In genomic region chrX:55342533-55343501, GRCh38 we compare ENCODE assay signal across 8 cellular contexts.
DNase-seq lines count a peak whose midpoint lies in the region; ATAC-seq and TF ChIP-seq lines count a peak whose summit lies in the region.

No MANE protein-coding gene starts in this region.

- no peaks in the 10 kb centered on the region for H4K20me1 ChIP-seq in OCI-LY3 (ENCODE audit: insufficient read depth, low read length)

- no peaks in the 10 kb centered on the region for H3K36me3 Mint-ChIP-seq in immature natural killer cell

- TF ChIP-seq CTCF in C4-2B (conservative IDR thresholded peaks at IDR 0.05) (peak; percentile 70), GM13977 (IDR thresholded peaks at IDR 0.05; ENCODE audit: extremely low read depth, insufficient read depth, missing control alignments) (peak; percentile 64), OCI-LY3 (IDR thresholded peaks at IDR 0.05; ENCODE audit: low read depth, low read length) (peak; percentile 48), thyroid gland (IDR thresholded peaks at IDR 0.05) (peak in 4 of 6 experiments; percentile 19 to 48 (median 40))

- H3K4me1 Mint-ChIP-seq in immature natural killer cell, result no peaks in the 10 kb centered on the region

- no peaks in the 10 kb centered on the region for H3K79me2 ChIP-seq in OCI-LY3 (ENCODE audit: low read length)

- no peak overlapping the region for H3K4me3 Mint-ChIP-seq in immature natural killer cell

- no peaks in the 10 kb centered on the region for H3K4me1 ChIP-seq in OCI-LY3 (ENCODE audit: low read length)
- no peaks in the 10 kb centered on the region for H3K4me1 ChIP-seq in thyroid gland

- no peak overlapping the region for H2AFZ ChIP-seq in OCI-LY3 (ENCODE audit: low read depth, low read length)

- H3K27me3 Mint-ChIP-seq in immature natural killer cell (ENCODE audit: low read depth in 3 of 3), result peaks cover 0 to 7% (median 6%) of the 10 kb centered on the region in 3 donors

- in situ Hi-C loops in GM13977 (cut with MboI; ENCODE audit: low pct_unique_long_range_greater_than_20kb, low sequenced_read_pairs, unreplicated experiment), result no loop called here

- 43 to 51% methylated on average over 18 to 21 of the region's 21 CpGs for WGBS in thyroid gland, 2 donors

- H3K4me3 ChIP-seq in OCI-LY3 (ENCODE audit: low read length) (no peak overlapping the region), thyroid gland (replicated peaks in 1 of 3) (no peak overlapping the region)

- H3K4me2 ChIP-seq in OCI-LY3 (ENCODE audit: low read length), result no peak overlapping the region

- H3K27me3 ChIP-seq in OCI-LY3 (ENCODE audit: low read depth, low read length), result no peaks in the 10 kb centered on the region
- no peaks in the 10 kb centered on the region for H3K27me3 ChIP-seq in thyroid gland

- H3K9me3 Mint-ChIP-seq in immature natural killer cell, result no peaks in the 10 kb centered on the region

- H3K9ac ChIP-seq in OCI-LY3 (ENCODE audit: low read length), result no peak overlapping the region

- H3K36me3 ChIP-seq in OCI-LY3 (replicated peaks; ENCODE audit: low read depth, low read length) (no peaks in the 10 kb centered on the region), thyroid gland (no peaks in the 10 kb centered on the region)

- H3K27ac Mint-ChIP-seq in immature natural killer cell, result no peak overlapping the region

- peak; percentile 60 for ATAC-seq in HG02973 (IDR thresholded peaks at IDR 0.05; ENCODE audit: unreplicated experiment)
- ATAC-seq in HG03571 (IDR thresholded peaks at IDR 0.05; ENCODE audit: unreplicated experiment), result no peak

- H3K27ac ChIP-seq in C4-2B, result no peak overlapping the region
- no peak overlapping the region for H3K27ac ChIP-seq in OCI-LY3 (ENCODE audit: low read length)
- no peak overlapping the region for H3K27ac ChIP-seq in thyroid gland

- H3K9me3 ChIP-seq in OCI-LY3 (ENCODE audit: insufficient read depth, low read length) (no peaks in the 10 kb centered on the region), thyroid gland (no peaks in the 10 kb centered on the region)

- no peak for TF ChIP-seq POLR2A in thyroid gland (IDR thresholded peaks at IDR 0.05)

- DNase-seq in GM13977 (ENCODE audit: low spot score) (peak; percentile 57), immature natural killer cell (peak; percentile 6 to 11 (median 9)), thyroid gland (peak; percentile 16 to 20)
- peak; percentile 29 for DNase-seq in activated naive CD4-positive, alpha-beta T cell treated with Interleukin-2 at 50 U/mL for 16 hours

- intact Hi-C loops in thyroid gland (cut with DNase I), result no loop called here
